19 cellular contexts compared by ENCODE assay signal in genomic region chr4:102494603-102495002, GRCh38.
"Had no signal": no experiment of that assay in that cellular context is flagged by ENCODE, and none has a peak within 500 bp of the region (broad histone marks: within the 10 kb centered on the region; RNA-seq: fewer than 3 reads in every experiment).

No MANE protein-coding gene starts in this region.

- DNase-seq: effector memory CD8-positive, alpha-beta T cell; gastrocnemius medialis; heart right ventricle; hypothalamus; mammary epithelial cell; mucosa of descending colon; naive thymus-derived CD8-positive, alpha-beta T cell; posterior cingulate gyrus; spleen; stimulated activated CD4-positive, alpha-beta T cell treated with anti-CD3 and anti-CD28 coated beads, Interleukin-2, amount 100 ng/mL, for 24 hours; stimulated activated CD4-positive, alpha-beta T cell treated with anti-CD3 and anti-CD28 coated beads, Interleukin-4, amount 100 ng/mL, for 4 hours; stimulated activated naive CD4-positive, alpha-beta T cell; thyroid gland; upper lobe of left lung; uterus had no signal

- H3K36me3 Mint-ChIP-seq: naive thymus-derived CD8-positive, alpha-beta T cell had no signal

- H3K27me3 Mint-ChIP-seq: effector memory CD8-positive, alpha-beta T cell; naive thymus-derived CD8-positive, alpha-beta T cell had no signal

- ATAC-seq: effector memory CD8-positive, alpha-beta T cell; gastrocnemius medialis; heart right ventricle; left lobe of liver; sciatic nerve had no signal

- H3K9me3 Mint-ChIP-seq: dendritic cell treated with granulocyte-macrophage colony-stimulating factor and Interleukin-4, amounts not matched to agents 40 ng/mL and 50 ng/mL, for 4 days; effector memory CD8-positive, alpha-beta T cell; neural crest cell had no signal

- H3K4me3 Mint-ChIP-seq: dendritic cell treated with granulocyte-macrophage colony-stimulating factor and Interleukin-4, amounts not matched to agents 40 ng/mL and 50 ng/mL, for 4 days; effector memory CD8-positive, alpha-beta T cell; neural crest cell had no signal

- H3K27ac Mint-ChIP-seq: dendritic cell treated with granulocyte-macrophage colony-stimulating factor and Interleukin-4, amounts not matched to agents 40 ng/mL and 50 ng/mL, for 4 days; effector memory CD8-positive, alpha-beta T cell had no signal
